ENCODE assay signal across 8 cellular contexts in the genomic region with DNA sequence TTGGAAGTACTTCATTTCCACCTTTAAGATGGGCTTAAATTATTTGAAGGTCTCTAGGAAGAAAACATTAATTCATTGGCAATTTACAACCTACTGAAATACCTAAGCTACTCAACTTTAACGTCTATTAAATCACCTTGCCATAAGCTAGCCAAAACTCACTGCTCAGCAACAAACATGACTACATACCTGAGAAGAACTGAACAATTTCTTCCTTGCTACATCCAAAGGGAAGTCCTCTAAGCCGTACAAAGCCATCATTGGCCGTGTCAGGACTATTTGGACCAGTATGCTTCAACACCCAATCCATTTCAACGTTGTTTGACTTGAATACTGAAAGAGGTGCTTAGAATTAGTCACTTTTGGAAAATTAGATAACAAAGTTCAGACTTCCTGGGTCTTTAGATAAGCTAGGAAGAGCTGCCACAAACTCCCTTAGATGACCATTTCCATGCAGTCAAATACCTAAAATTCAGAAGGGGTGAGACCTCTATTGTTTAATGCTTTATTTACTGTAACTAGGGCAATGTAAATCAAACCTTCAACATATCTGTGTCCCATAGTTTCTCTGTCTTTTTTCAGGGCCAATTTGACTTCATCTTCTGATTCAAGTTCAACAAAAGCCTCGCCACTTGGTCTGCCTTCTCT. TPM values are rescaled to one million over a fixed set of nuclear protein-coding genes. Genes with fewer than 3 reads are reported as not detected.
A peak's percentile ranks its signal among the peaks of the same experiment; 100 is the strongest.
DNase-seq lines count a peak whose midpoint lies in the region; ATAC-seq and TF ChIP-seq lines count a peak whose summit lies in the region.

No MANE protein-coding gene starts in this region.

- peaks cover 27% of the 10 kb centered on the region for H3K4me1 ChIP-seq in ectodermal cell (ENCODE audit: control insufficient read depth, insufficient read depth, low read length)

- no peak for TF ChIP-seq POLR2A in NB4 (IDR thresholded peaks at IDR 0.05; ENCODE audit: extremely low read depth, insufficient read length)

- intact Hi-C loops in CD4-positive, alpha-beta T cell (cut with DNase I, micrococcal nuclease): loop anchor here (5.0 to 10.0 kb wide), 3 partner anchors 66 to 1624 kb away; a partner anchor contains a TSS

- peak overlapping the region; percentile 88 for H3K4me3 ChIP-seq in NB4 (ENCODE audit: low read depth, low read length)
- H3K4me3 ChIP-seq in ectodermal cell (ENCODE audit: insufficient read depth, low read depth, low read length): peak overlapping the region; percentile 100

- no peak for DNase-seq in CD4-positive, alpha-beta T cell
- DNase-seq in NB4 (ENCODE audit: low read depth): peak; percentile 11
- DNase-seq in neural crest cell (ENCODE audit: low read depth, low spot score): no peak
- DNase-seq in COLO829 (ENCODE audit: low spot score): no peak
- DNase-seq in stimulated activated CD4-positive, alpha-beta T cell treated with anti-CD3 and anti-CD28 coated beads, Interleukin-4, amount 100 ng/mL, for 4 hours: no peak
- no peak for DNase-seq in EL

- peak overlapping the region; percentile 99 for H3K4me3 Mint-ChIP-seq in CD4-positive, alpha-beta T cell
- H3K4me3 Mint-ChIP-seq in neural crest cell: peak overlapping the region; percentile 100

- CTCF ChIA-PET in CD4-positive, alpha-beta T cell (lab: Charles Lee): no interaction called here

- ATAC-seq in CD4-positive, alpha-beta T cell (ENCODE audit: poor library complexity): no peak
- ATAC-seq in HG03342 (IDR thresholded peaks at IDR 0.05; ENCODE audit: unreplicated experiment): no peak

- peaks cover 8% of the 10 kb centered on the region for H3K27me3 Mint-ChIP-seq in CD4-positive, alpha-beta T cell
- H3K27me3 Mint-ChIP-seq in neural crest cell (ENCODE audit: low read depth): peaks cover 45% of the 10 kb centered on the region

- H3K27ac Mint-ChIP-seq in CD4-positive, alpha-beta T cell: peak overlapping the region; percentile 100
- peak overlapping the region; percentile 36 for H3K27ac Mint-ChIP-seq in neural crest cell (ENCODE audit: unreplicated experiment)

- H3K9me3 Mint-ChIP-seq in CD4-positive, alpha-beta T cell: no peaks in the 10 kb centered on the region
- H3K9me3 Mint-ChIP-seq in neural crest cell: no peaks in the 10 kb centered on the region

- H3K36me3 Mint-ChIP-seq in CD4-positive, alpha-beta T cell (ENCODE audit: low read depth): peaks cover 84% of the 10 kb centered on the region
- H3K36me3 Mint-ChIP-seq in neural crest cell (ENCODE audit: low read depth): peaks cover 56% of the 10 kb centered on the region

- WGBS in ectodermal cell, 2 experiments: 72% methylated on average over 5 of the region's 5 CpGs

- H3K36me3 ChIP-seq in ectodermal cell (ENCODE audit: control insufficient read depth, insufficient read depth, low read length): peaks cover 55% of the 10 kb centered on the region

- H3K27ac ChIP-seq in CD4-positive, alpha-beta T cell (ENCODE audit: low read depth, low read length): peak overlapping the region; percentile 43
- no peak overlapping the region for H3K27ac ChIP-seq in ectodermal cell (ENCODE audit: insufficient read depth, low read depth, low read length, poor library complexity, severe bottlenecking)

- no peaks in the 10 kb centered on the region for H3K9me3 ChIP-seq in CD4-positive, alpha-beta T cell (ENCODE audit: control insufficient read depth, low read length)
- no peaks in the 10 kb centered on the region for H3K9me3 ChIP-seq in ectodermal cell (ENCODE audit: control insufficient read depth, low read length)

- POLR2A ChIA-PET in CD4-positive, alpha-beta T cell (lab: Charles Lee): interaction anchor here (1.3 to 7.3 kb wide), 5 partner anchors 12 to 79 kb away, joined by 3 to 226 read pairs (median 53); a partner anchor contains a TSS

- no peaks in the 10 kb centered on the region for H3K27me3 ChIP-seq in CD4-positive, alpha-beta T cell (ENCODE audit: control insufficient read depth, insufficient read depth, low read length)
- no peaks in the 10 kb centered on the region for H3K27me3 ChIP-seq in ectodermal cell (ENCODE audit: control insufficient read depth, insufficient read depth, low read length, poor library complexity, severe bottlenecking)

- peaks cover 78% of the 10 kb centered on the region for H3K4me1 Mint-ChIP-seq in CD4-positive, alpha-beta T cell (ENCODE audit: low read depth)
- H3K4me1 Mint-ChIP-seq in neural crest cell: peaks cover 70% of the 10 kb centered on the region

- no peak for TF ChIP-seq CTCF in CD4-positive, alpha-beta T cell (IDR thresholded peaks at IDR 0.05)
- TF ChIP-seq CTCF in NB4 (IDR thresholded peaks at IDR 0.05; ENCODE audit: low read depth, low read length): no peak
- no peak for TF ChIP-seq CTCF in neural crest cell (conservative IDR thresholded peaks at IDR 0.05)

RNA-seq across cellular contexts. Expression of a gene that starts 2.6 kb away (rescaled TPM):
- 1,000 to 10,000 TPM; 2,404 to 2,435 TPM for total RNA-seq in CD4-positive, alpha-beta T cell
- polyA plus RNA-seq in ectodermal cell (2013, experiment 1 of 4): 1,130 TPM
- 1,071 TPM for polyA plus RNA-seq in ectodermal cell (2013, experiment 2 of 4)
- polyA plus RNA-seq in ectodermal cell (2013, experiment 3 of 4): 620 TPM
- 652 TPM for polyA plus RNA-seq in ectodermal cell (2013, experiment 4 of 4)
- 1,155 and 1,166 TPM in 2 replicates for total RNA-seq in neural crest cell
